ENCODE assay signal across 14 cellular contexts in the genomic region with DNA sequence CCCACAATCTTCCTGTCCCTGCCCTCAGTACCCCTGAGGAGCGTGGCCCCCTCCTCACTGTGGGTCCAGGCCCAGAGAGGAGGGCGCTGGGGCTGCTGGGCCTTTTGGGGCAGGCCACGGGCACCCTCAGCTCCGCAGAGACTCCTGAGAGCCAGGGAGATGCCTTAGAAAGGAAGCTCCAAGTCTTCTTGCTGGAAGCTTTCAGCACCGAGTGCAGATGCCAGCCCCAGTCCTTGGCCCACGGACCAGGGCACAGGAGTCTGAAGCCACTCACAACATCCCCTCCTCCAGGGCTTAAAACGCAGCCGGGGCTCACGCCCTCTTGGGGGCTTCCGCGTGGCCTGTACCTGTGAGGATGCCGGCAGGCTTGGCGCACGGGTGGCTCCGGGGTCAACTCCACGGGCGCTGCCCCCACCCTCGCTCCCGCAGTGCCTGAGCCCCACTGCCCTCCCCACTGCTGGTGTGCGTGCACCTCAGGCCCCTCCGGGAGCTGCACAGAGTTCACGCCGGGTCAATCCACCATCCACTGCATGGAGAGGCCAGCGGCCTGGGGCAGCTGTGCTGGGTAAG.
"Had no signal": no experiment of that assay in that cellular context is flagged by ENCODE, and none has a peak within 500 bp of the region (broad histone marks: within the 10 kb centered on the region; RNA-seq: fewer than 3 reads in every experiment).

No MANE protein-coding gene starts in this region.

- H3K9me3 Mint-ChIP-seq: activated CD4-positive, alpha-beta memory T cell treated with anti-CD3 and anti-CD28 coated beads for 36 hours; activated naive CD8-positive, alpha-beta T cell treated with anti-CD3 and anti-CD28 coated beads for 36 hours; activated T-cell treated with anti-CD3 and anti-CD28 coated beads, Interleukin-2, amount 50 U/mL, for 4 hours; naive thymus-derived CD8-positive, alpha-beta T cell; T-helper 2 cell treated with Interferon-gamma antibody and Interleukin-4, amounts not matched to agents 5 μg/mL and 100 μg/mL, for 36 hours had no signal

- H3K4me3 ChIP-seq: breast epithelium, mucosa of descending colon, SJCRH30, skin epidermis, tibial artery had no signal

- H3K27ac Mint-ChIP-seq: activated CD4-positive, alpha-beta memory T cell treated with anti-CD3 and anti-CD28 coated beads for 36 hours; activated naive CD8-positive, alpha-beta T cell treated with anti-CD3 and anti-CD28 coated beads for 36 hours; naive thymus-derived CD8-positive, alpha-beta T cell; T-helper 2 cell treated with Interferon-gamma antibody and Interleukin-4, amounts not matched to agents 5 μg/mL and 100 μg/mL, for 36 hours had no signal

- H3K9me3 ChIP-seq: breast epithelium, mucosa of descending colon, SJCRH30, tibial artery had no signal

- H3K27me3 ChIP-seq: SJCRH30 had no signal

- H3K4me1 Mint-ChIP-seq: activated naive CD8-positive, alpha-beta T cell treated with anti-CD3 and anti-CD28 coated beads for 36 hours; naive thymus-derived CD8-positive, alpha-beta T cell had no signal

- H3K36me3 ChIP-seq: breast epithelium, SJCRH30, tibial artery had no signal

- ATAC-seq: activated T-cell treated with anti-CD3 and anti-CD28 coated beads, Interleukin-2, amount 50 U/mL, for 4 hours; mucosa of descending colon; naive thymus-derived CD8-positive, alpha-beta T cell had no signal

- DNase-seq: activated CD4-positive, alpha-beta memory T cell treated with anti-CD3 and anti-CD28 coated beads for 36 hours; activated gamma-delta T cell treated with Interleukin-2 at 50 U/mL for 16 hours; activated naive CD8-positive, alpha-beta T cell treated with anti-CD3 and anti-CD28 coated beads for 36 hours; activated T-cell treated with anti-CD3 and anti-CD28 coated beads, Interleukin-2, amount 50 U/mL, for 4 hours; foreskin melanocyte; mammary epithelial cell; naive thymus-derived CD8-positive, alpha-beta T cell; SJCRH30; SW 1271 had no signal

- H3K36me3 Mint-ChIP-seq: activated CD4-positive, alpha-beta memory T cell treated with anti-CD3 and anti-CD28 coated beads for 36 hours; activated naive CD8-positive, alpha-beta T cell treated with anti-CD3 and anti-CD28 coated beads for 36 hours; naive thymus-derived CD8-positive, alpha-beta T cell had no signal

- H3K27ac ChIP-seq: breast epithelium, SJCRH30, skin epidermis, tibial artery had no signal

- H3K4me1 ChIP-seq: breast epithelium had no signal

- H3K4me3 Mint-ChIP-seq: activated CD4-positive, alpha-beta memory T cell treated with anti-CD3 and anti-CD28 coated beads for 36 hours; activated naive CD8-positive, alpha-beta T cell treated with anti-CD3 and anti-CD28 coated beads for 36 hours; activated T-cell treated with anti-CD3 and anti-CD28 coated beads, Interleukin-2, amount 50 U/mL, for 4 hours; naive thymus-derived CD8-positive, alpha-beta T cell; T-helper 2 cell treated with Interferon-gamma antibody and Interleukin-4, amounts not matched to agents 5 μg/mL and 100 μg/mL, for 36 hours had no signal

- H3K27me3 Mint-ChIP-seq: activated naive CD8-positive, alpha-beta T cell treated with anti-CD3 and anti-CD28 coated beads for 36 hours; naive thymus-derived CD8-positive, alpha-beta T cell had no signal
